1 cellular context compared by ENCODE assay signal in genomic region chr3:9146367-9147071, GRCh38.
TF ChIP-seq lines count a peak whose summit lies in the region.

No MANE protein-coding gene starts in this region.

TF ChIP-seq in HEK293, 187 proteins besides CTCF, POLR2A, EP300 and RAD21 (continued from another document):
- TF ChIP-seq, protein P1, sequence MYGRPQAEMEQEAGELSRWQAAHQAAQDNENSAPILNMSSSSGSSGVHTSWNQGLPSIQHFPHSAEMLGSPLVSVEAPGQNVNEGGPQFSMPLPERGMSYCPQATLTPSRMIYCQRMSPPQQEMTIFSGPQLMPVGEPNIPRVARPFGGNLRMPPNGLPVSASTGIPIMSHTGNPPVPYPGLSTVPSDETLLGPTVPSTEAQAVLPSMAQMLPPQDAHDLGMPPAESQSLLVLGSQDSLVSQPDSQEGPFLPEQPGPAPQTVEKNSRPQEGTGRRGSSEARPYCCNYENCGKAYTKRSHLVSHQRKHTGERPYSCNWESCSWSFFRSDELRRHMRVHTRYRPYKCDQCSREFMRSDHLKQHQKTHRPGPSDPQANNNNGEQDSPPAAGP (tag by site-specific recombination; IDR thresholded peaks at IDR 0.05), result no peak
- TF ChIP-seq ZNF138 (tag by site-specific recombination; IDR thresholded peaks at IDR 0.05; ENCODE audit: borderline replicate concordance) (no peak), ZNF645 (tag by site-specific recombination; IDR thresholded peaks at IDR 0.05) (no peak), REPIN1 (tag by site-specific recombination; IDR thresholded peaks at IDR 0.05; ENCODE audit: low read depth) (no peak), ZNF843 (tag by site-specific recombination; IDR thresholded peaks at IDR 0.05) (no peak), ZFP3 (tag by site-specific recombination; IDR thresholded peaks at IDR 0.05; ENCODE audit: low read depth) (peak; percentile 84), TCF7L2 (IDR thresholded peaks at IDR 0.05; ENCODE audit: borderline replicate concordance, low read depth, low read length) (no peak), ZSCAN30 (tag by site-specific recombination; IDR thresholded peaks at IDR 0.05) (no peak), ZNF518A (tag by site-specific recombination; conservative IDR thresholded peaks at IDR 0.05; ENCODE audit: low read depth) (no peak)
- TF ChIP-seq, protein P2, sequence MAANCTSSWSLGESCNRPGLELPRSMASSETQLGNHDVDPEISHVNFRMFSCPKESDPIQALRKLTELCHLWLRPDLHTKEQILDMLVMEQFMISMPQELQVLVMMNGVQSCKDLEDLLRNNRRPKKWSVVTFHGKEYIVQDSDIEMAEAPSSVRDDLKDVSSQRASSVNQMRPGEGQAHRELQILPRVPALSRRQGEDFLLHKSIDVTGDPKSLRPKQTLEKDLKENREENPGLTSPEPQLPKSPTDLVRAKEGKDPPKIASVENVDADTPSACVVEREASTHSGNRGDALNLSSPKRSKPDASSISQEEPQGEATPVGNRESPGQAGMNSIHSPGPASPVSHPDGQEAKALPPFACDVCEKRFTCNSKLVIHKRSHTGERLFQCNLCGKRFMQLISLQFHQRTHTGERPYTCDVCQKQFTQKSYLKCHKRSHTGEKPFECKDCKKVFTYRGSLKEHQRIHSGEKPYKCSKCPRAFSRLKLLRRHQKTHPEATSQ (tag by site-specific recombination; IDR thresholded peaks at IDR 0.05), result no peak
- TF ChIP-seq, protein P3, sequence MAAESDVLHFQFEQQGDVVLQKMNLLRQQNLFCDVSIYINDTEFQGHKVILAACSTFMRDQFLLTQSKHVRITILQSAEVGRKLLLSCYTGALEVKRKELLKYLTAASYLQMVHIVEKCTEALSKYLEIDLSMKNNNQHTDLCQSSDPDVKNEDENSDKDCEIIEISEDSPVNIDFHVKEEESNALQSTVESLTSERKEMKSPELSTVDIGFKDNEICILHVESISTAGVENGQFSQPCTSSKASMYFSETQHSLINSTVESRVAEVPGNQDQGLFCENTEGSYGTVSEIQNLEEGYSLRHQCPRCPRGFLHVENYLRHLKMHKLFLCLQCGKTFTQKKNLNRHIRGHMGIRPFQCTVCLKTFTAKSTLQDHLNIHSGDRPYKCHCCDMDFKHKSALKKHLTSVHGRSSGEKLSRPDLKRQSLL (tag by site-specific recombination; IDR thresholded peaks at IDR 0.05), result no peak
